In the genomic region with DNA sequence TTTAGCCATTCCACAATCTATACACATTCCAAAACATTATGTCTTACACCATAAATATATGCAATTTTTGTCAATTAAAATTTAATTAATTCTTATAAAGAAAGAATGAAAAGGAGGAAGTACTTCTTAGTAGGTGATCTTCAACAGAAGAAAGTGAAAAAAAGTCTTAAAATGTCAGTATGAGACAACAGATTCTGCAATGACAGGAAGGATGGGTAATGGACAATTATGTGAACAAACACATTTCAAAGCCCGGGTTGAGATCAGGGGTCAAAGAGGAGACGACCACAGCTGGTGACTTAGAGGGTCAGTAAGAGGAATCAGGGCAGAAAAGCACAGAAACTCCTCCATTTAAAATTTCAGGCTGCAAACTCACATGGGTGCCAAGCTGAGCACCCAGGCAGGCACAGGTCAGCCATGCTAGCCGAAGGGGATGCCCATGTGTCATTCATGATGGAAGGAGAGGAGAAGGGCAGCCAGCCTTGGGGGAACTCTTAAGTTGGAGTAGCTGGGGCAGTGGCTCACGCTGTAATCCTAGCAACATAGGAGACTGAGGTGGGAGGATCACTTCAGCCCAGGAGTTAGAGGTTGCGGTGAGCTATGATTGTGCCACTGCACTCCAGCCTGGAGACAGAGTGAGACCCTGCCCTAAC, we compare ENCODE assay signal across 24 cellular contexts. TPM values are rescaled to one million over a fixed set of nuclear protein-coding genes. Genes with fewer than 3 reads are reported as not detected.
DNase-seq lines count a peak whose midpoint lies in the region; ATAC-seq, FAIRE-seq and TF ChIP-seq lines count a peak whose summit lies in the region.
"Had no signal": no experiment of that assay in that cellular context is flagged by ENCODE, and none has a peak within 500 bp of the region (broad histone marks: within the 10 kb centered on the region; RNA-seq: fewer than 3 reads in every experiment).

No MANE protein-coding gene starts in this region.

- H3K4me2 ChIP-seq in HepG2 (ENCODE audit: low read depth, low read length) = no peak overlapping the region
- H3K4me2 ChIP-seq: KMS-11 had no signal

- WGBS in HepG2 (ENCODE audit: low lambda C conversion rate) = 14% methylated on average over 5 of the region's 5 CpGs
- 17% methylated on average over 2 of the region's 5 CpGs for WGBS in right lobe of liver (ENCODE audit: insufficient coverage, low coverage, low lambda C conversion rate, missing lambda C conversion rate)
- WGBS in spleen, 5 donors = 60 to 72% (median 63%) methylated on average over 5 of the region's 5 CpGs

- H3K27ac ChIP-seq in HepG2 (ENCODE audit: extremely low read length, insufficient read depth, low read length) (no peak overlapping the region), right lobe of liver (no peak overlapping the region), spleen (no peak overlapping the region), vagina (no peak overlapping the region)
- H3K27ac ChIP-seq: KMS-11 had no signal

- H3K27me3 ChIP-seq in HepG2 (ENCODE audit: control insufficient read depth in 1 of 2, insufficient read depth in 2 of 2, low read length in 2 of 2) (peaks cover 0 to 31% of the 10 kb centered on the region in 2 experiments; a peak in 1 of 5 replicates), right lobe of liver (peaks cover 0 to 6% of the 10 kb centered on the region in 2 donors), spleen (replicated peaks in 1 of 7) (peaks cover 0 to 73% (median 23%) of the 10 kb centered on the region in 7 donors), vagina (no peaks in the 10 kb centered on the region)

- TF ChIP-seq CTCF in HepG2 (CRISPR knock-in tag; IDR thresholded peaks at IDR 0.05) (no peak), right lobe of liver (IDR thresholded peaks at IDR 0.05) (no peak), spleen (IDR thresholded peaks at IDR 0.05 in 8 of 11, conservative IDR thresholded peaks at IDR 0.05 in 3 of 11) (no peak), vagina (IDR thresholded peaks at IDR 0.05) (no peak)

- peak; percentile 38 for ATAC-seq in HepG2
- no peak for ATAC-seq in right lobe of liver
- no peak for ATAC-seq in HG02981 (IDR thresholded peaks at IDR 0.05; ENCODE audit: unreplicated experiment)
- ATAC-seq in GM21390 (IDR thresholded peaks at IDR 0.05; ENCODE audit: unreplicated experiment) = no peak

- H3K9me3 ChIP-seq in HepG2 (ENCODE audit: low read length) (no peaks in the 10 kb centered on the region), right lobe of liver (no peaks in the 10 kb centered on the region), spleen (no peaks in the 10 kb centered on the region), vagina (no peaks in the 10 kb centered on the region)
- H3K9me3 ChIP-seq: BE2C had no signal

- no peak overlapping the region for H2AFZ ChIP-seq in HepG2 (ENCODE audit: low read length)

- CTCF ChIA-PET in HepG2 (lab: Yijun Ruan, JAX; ENCODE audit: low intra/inter-chr PET ratio, low total read pairs) = no interaction called here

- no peaks in the 10 kb centered on the region for H3K36me3 ChIP-seq in HepG2 (replicated peaks in 1 of 2; ENCODE audit: control insufficient read depth in 1 of 2, insufficient read depth in 2 of 2, low read length in 2 of 2)
- no peaks in the 10 kb centered on the region for H3K36me3 ChIP-seq in right lobe of liver
- H3K36me3 ChIP-seq in spleen = no peaks in the 10 kb centered on the region
- H3K36me3 ChIP-seq in vagina = no peaks in the 10 kb centered on the region
- H3K36me3 ChIP-seq: BE2C had no signal

- in situ Hi-C loops in HepG2 (cut with HindIII; ENCODE audit: extremely low pct_ligation_motif_present, low pct_unique_long_range_greater_than_20kb) = no loop called here

- TF ChIP-seq EP300 in HepG2 (IDR thresholded peaks at IDR 0.05; ENCODE audit: low read depth in 2 of 2, low read length in 2 of 2) (no peak; a peak in 1 of 4 replicates), HepG2 (CRISPR knock-in tag; IDR thresholded peaks at IDR 0.05; ENCODE audit: borderline replicate concordance) (no peak)

- no peaks in the 10 kb centered on the region for H3K79me2 ChIP-seq in HepG2 (ENCODE audit: insufficient read depth, low read length)

- H3K9ac ChIP-seq in HepG2 (ENCODE audit: insufficient read depth, low read depth, low read length) = no peak overlapping the region
- H3K9ac ChIP-seq: KMS-11 had no signal

- intact Hi-C loops in HepG2 (cut with micrococcal nuclease; ENCODE audit: unreplicated experiment) (no loop called here), right lobe of liver (cut with DNase I) (loop anchor here in 1 of 2 donors (10.0 kb wide), 1 partner anchor 104 kb away; no protein-coding TSS in a partner anchor), spleen (cut with DNase I; ENCODE audit: low total_unique reads) (loop anchor here (10.0 kb wide), 1 partner anchor 94 kb away; no protein-coding TSS in a partner anchor), vagina (cut with DNase I) (no loop called here)

- DNase-seq in HepG2 (ENCODE audit: low spot score) = no peak
- DNase-seq in right lobe of liver = no peak
- DNase-seq in ecto neural progenitor cell (ENCODE audit: low spot score) = peak; percentile 32
- DNase-seq in spleen = peak; percentile 36
- DNase-seq in vagina (ENCODE audit: extremely low spot score in 2 of 2) = peak; percentile 52 to 67
- no peak for DNase-seq in SHP77 (lab: John Stamatoyannopoulos, UW)
- DNase-seq: BE2C; EL; GF-D8; IMR-90; NCI-H1092 treated with DMSO at 0.1 percent for 48 hours; NCI-H2029; NCI-H2171; NCI-H345; NCI-H774; NK-92 treated with Interleukin-12 subunit alpha and Interleukin-12 subunit beta, amount 100 ng/mL, for 24 hours had no signal

- H3K4me3 ChIP-seq in HepG2 (replicated peaks in 1 of 3; ENCODE audit: insufficient read depth in 1 of 3, low read depth in 2 of 3, low read length in 3 of 3) (no peak overlapping the region), right lobe of liver (no peak overlapping the region), spleen (no peak overlapping the region), vagina (no peak overlapping the region)

- POLR2A ChIA-PET in HepG2 (lab: Yijun Ruan, JAX) = interaction anchor here (0.7 kb wide), 1 partner anchor 63 kb away, joined by 3 read pairs; no protein-coding TSS in a partner anchor

- H4K20me1 ChIP-seq in HepG2 (ENCODE audit: insufficient read depth, low read length) = no peaks in the 10 kb centered on the region

- FAIRE-seq in HepG2 (lab: Jason Lieb, UNC) = no peak
- FAIRE-seq: A204.1, GM19239, H54, HTR-8/SVneo had no signal

- no peak for TF ChIP-seq POLR2A in HepG2 (IDR thresholded peaks at IDR 0.05; ENCODE audit: insufficient read depth in 1 of 2, low read depth in 2 of 2, low read length in 2 of 2)
- no peak for TF ChIP-seq POLR2A in right lobe of liver (IDR thresholded peaks at IDR 0.05)
- TF ChIP-seq POLR2A in spleen (IDR thresholded peaks at IDR 0.05) = no peak
- TF ChIP-seq POLR2A in vagina (IDR thresholded peaks at IDR 0.05) = no peak

- H3K4me1 ChIP-seq in HepG2 (ENCODE audit: insufficient read depth, low read length) (peaks cover 31% of the 10 kb centered on the region), right lobe of liver (peaks cover 0 to 5% (median 0%) of the 10 kb centered on the region in 4 donors), spleen (peaks cover 0 to 5% (median under 1%) of the 10 kb centered on the region in 6 donors), vagina (no peaks in the 10 kb centered on the region)
- H3K4me1 ChIP-seq: BE2C had no signal

- no peak for TF ChIP-seq RAD21 in HepG2 (CRISPR knock-in tag; IDR thresholded peaks at IDR 0.05)

- BruUV-seq in HepG2 (replicated peaks; lab: Mats Ljungman, UMichigan) = no TSS peak

RNA-seq across cellular contexts. Expression of gene VSX1, which starts 11.0 kb away (rescaled TPM):
- total RNA-seq in HepG2 (2016; rRNA removed; fragmentation: Illumina TruSeq; extraction: Trizol) = not detected in 2 replicates
- not detected in 2 replicates for total RNA-seq in HepG2 (2016; cell fraction: cytosol; rRNA removed; fragmentation: Illumina TruSeq; extraction: Trizol; ENCODE audit: low read depth)
- not detected in 2 replicates for total RNA-seq in HepG2 (2016; cell fraction: insoluble cytoplasmic fraction; rRNA removed; fragmentation: Illumina TruSeq; extraction: Trizol)
- total RNA-seq in HepG2 (2016; cell fraction: membrane; rRNA removed; fragmentation: Illumina TruSeq; extraction: Trizol) = not detected in 2 replicates
- total RNA-seq in HepG2 (2016; cell fraction: nucleus; rRNA removed; fragmentation: Illumina TruSeq; extraction: Trizol) = not detected in 2 replicates
- 0.04 and 0.05 TPM in 2 replicates for polyA plus RNA-seq in HepG2 (2011; rRNA removed)
- polyA plus RNA-seq in HepG2 (2011; cell fraction: cytosol; rRNA removed) = not detected in 2 replicates
- 0.06 and 0.14 TPM in 2 replicates for polyA plus RNA-seq in HepG2 (2011; cell fraction: nucleus; rRNA removed)
- not detected in 2 replicates for polyA plus RNA-seq in HepG2 (2012)
- polyA plus RNA-seq in HepG2 (2016; cell fraction: cytosol; fragmentation: Illumina TruSeq; extraction: Trizol; ENCODE audit: low read depth) = not detected in 2 replicates
- not detected in 2 replicates for polyA plus RNA-seq in HepG2 (2016; cell fraction: insoluble cytoplasmic fraction; fragmentation: Illumina TruSeq; extraction: Trizol; ENCODE audit: low read depth)
- not detected in 2 replicates for polyA plus RNA-seq in HepG2 (2016; cell fraction: membrane; fragmentation: Illumina TruSeq; extraction: Trizol; ENCODE audit: low read depth)
- polyA plus RNA-seq in HepG2 (2016; cell fraction: nucleus; fragmentation: Illumina TruSeq; extraction: Trizol; ENCODE audit: insufficient read depth, low read depth) = not detected in 2 replicates
- not detected in 2 replicates for polyA minus RNA-seq in HepG2 (2011; rRNA and poly(A)+ RNA removed; ENCODE audit: low replicate concordance)
- polyA minus RNA-seq in HepG2 (2011; cell fraction: cytosol; rRNA and poly(A)+ RNA removed) = not detected in 2 replicates
- polyA minus RNA-seq in HepG2 (2011; cell fraction: nucleus; rRNA and poly(A)+ RNA removed) = 0.75 TPM in 1 of 2 replicates, not detected in the other
- under 1 TPM in 2 of 6 experiments, not detected in 4; 0.25 to 0.73 TPM for total RNA-seq in right lobe of liver
- not detected for total RNA-seq in spleen
- not detected for polyA plus RNA-seq in spleen
- not detected for total RNA-seq in vagina
- total RNA-seq: IMR-90, SK-MEL-5 had no signal
- polyA plus RNA-seq: IMR-90 had no signal

RNA-seq across cellular contexts. Expression of gene ACSS1, which starts 13.0 kb away (rescaled TPM):
- total RNA-seq in HepG2 (2016; rRNA removed; fragmentation: Illumina TruSeq; extraction: Trizol) (38.2 and 41.6 TPM in 2 replicates), right lobe of liver (1 to 10 TPM; 3.5 to 9.1 (median 6.3) TPM), spleen (10 to 100 TPM; 34.0 to 50.8 (median 41.3) TPM), vagina (26.3 TPM)
- total RNA-seq in HepG2 (2016; cell fraction: cytosol; rRNA removed; fragmentation: Illumina TruSeq; extraction: Trizol; ENCODE audit: low read depth) = 8.4 and 9.3 TPM in 2 replicates
- 34.8 and 43.4 TPM in 2 replicates for total RNA-seq in HepG2 (2016; cell fraction: insoluble cytoplasmic fraction; rRNA removed; fragmentation: Illumina TruSeq; extraction: Trizol)
- 13.0 and 13.5 TPM in 2 replicates for total RNA-seq in HepG2 (2016; cell fraction: membrane; rRNA removed; fragmentation: Illumina TruSeq; extraction: Trizol)
- total RNA-seq in HepG2 (2016; cell fraction: nucleus; rRNA removed; fragmentation: Illumina TruSeq; extraction: Trizol) = 42.3 and 48.2 TPM in 2 replicates
- polyA plus RNA-seq in HepG2 (2011; rRNA removed) (15.2 and 23.3 TPM in 2 replicates), spleen (10 to 100 TPM; 20.3 to 26.8 (median 26.3) TPM)
- 16.5 and 17.1 TPM in 2 replicates for polyA plus RNA-seq in HepG2 (2011; cell fraction: cytosol; rRNA removed)
- polyA plus RNA-seq in HepG2 (2011; cell fraction: nucleus; rRNA removed) = 43.9 and 56.8 TPM in 2 replicates
- polyA plus RNA-seq in HepG2 (2012) = 4.3 and 9.3 TPM in 2 replicates
- polyA plus RNA-seq in HepG2 (2016; cell fraction: cytosol; fragmentation: Illumina TruSeq; extraction: Trizol; ENCODE audit: low read depth) = 3.2 and 3.4 TPM in 2 replicates
- polyA plus RNA-seq in HepG2 (2016; cell fraction: insoluble cytoplasmic fraction; fragmentation: Illumina TruSeq; extraction: Trizol; ENCODE audit: low read depth) = 47.8 and 50.2 TPM in 2 replicates
- polyA plus RNA-seq in HepG2 (2016; cell fraction: membrane; fragmentation: Illumina TruSeq; extraction: Trizol; ENCODE audit: low read depth) = 9.9 TPM in 2 replicates
- polyA plus RNA-seq in HepG2 (2016; cell fraction: nucleus; fragmentation: Illumina TruSeq; extraction: Trizol; ENCODE audit: insufficient read depth, low read depth) = 98.7 and 99.6 TPM in 2 replicates
- polyA minus RNA-seq in HepG2 (2011; rRNA and poly(A)+ RNA removed; ENCODE audit: low replicate concordance) = 0.07 and 45.1 TPM in 2 replicates
- polyA minus RNA-seq in HepG2 (2011; cell fraction: cytosol; rRNA and poly(A)+ RNA removed) = 11.7 and 16.0 TPM in 2 replicates
- polyA minus RNA-seq in HepG2 (2011; cell fraction: nucleus; rRNA and poly(A)+ RNA removed) = 13.9 and 19.8 TPM in 2 replicates

Comparison
In these comparisons a context has a peak if more than half of its experiments do, and no peak if none do; other contexts are left out.
1. DNase-seq: peak in ecto neural progenitor cell (single experiment), spleen (single experiment) and vagina (2 of 2); none in HepG2 (single experiment), right lobe of liver (0 of 3) and SHP77 (0 of 2).